Comparison of ENCODE assay signal across 15 cellular contexts in genomic region chr4:101244349-101244748, GRCh38.
DNase-seq lines count a peak whose midpoint lies in the region; ATAC-seq and TF ChIP-seq lines count a peak whose summit lies in the region.
"Had no signal": no experiment of that assay in that cellular context is flagged by ENCODE, and none has a peak within 500 bp of the region (broad histone marks: within the 10 kb centered on the region; RNA-seq: fewer than 3 reads in every experiment).

No MANE protein-coding gene starts in this region.

- no CpG with 5 or more reads among the region's 5 CpGs for WGBS in mesendoderm (ENCODE audit: extremely low coverage, insufficient coverage, low lambda C conversion rate)
- 95% methylated on average over 5 of the region's 5 CpGs for WGBS in right lobe of liver (ENCODE audit: insufficient coverage, low coverage, low lambda C conversion rate, missing lambda C conversion rate)

- intact Hi-C loops in right lobe of liver (cut with DNase I): no loop called here

- no peak overlapping the region for H3K4ac ChIP-seq in mesendoderm (ENCODE audit: low read depth, low read length)

- peaks cover 5% of the 10 kb centered on the region for H3K79me2 ChIP-seq in mesendoderm (ENCODE audit: control insufficient read depth, insufficient read depth, low read length)

- no peaks in the 10 kb centered on the region for H3K9me3 ChIP-seq in right lobe of liver
- H3K9me3 ChIP-seq: A549, HAP-1 had no signal

- H3K18ac ChIP-seq in mesendoderm (ENCODE audit: low read length): no peak overlapping the region

- no peak overlapping the region for H2BK15ac ChIP-seq in mesendoderm (replicated peaks; ENCODE audit: low read depth)

- H4K8ac ChIP-seq in mesendoderm (ENCODE audit: low read depth, low read length): no peak overlapping the region

- H3K27ac ChIP-seq in VCaP (peak overlapping the region; percentile 71; the same call in 1 of the 2 replicates), mesendoderm (ENCODE audit: low read depth, low read length) (no peak overlapping the region), right lobe of liver (no peak overlapping the region)
- H3K27ac ChIP-seq: A549 had no signal

- no peak for ATAC-seq in HG02973 (IDR thresholded peaks at IDR 0.05; ENCODE audit: unreplicated experiment)
- ATAC-seq in right lobe of liver: no peak
- ATAC-seq: A549, GM12878 had no signal

- H3K79me1 ChIP-seq in mesendoderm (ENCODE audit: low read length): peaks cover 5% of the 10 kb centered on the region

- H3K23ac ChIP-seq in mesendoderm (ENCODE audit: low read length): no peak overlapping the region

- H3K36me3 ChIP-seq in H7 (replicated peaks; ENCODE audit: control insufficient read depth, insufficient read depth, low read length): no peaks in the 10 kb centered on the region
- no peaks in the 10 kb centered on the region for H3K36me3 ChIP-seq in mesendoderm (ENCODE audit: control insufficient read depth, insufficient read depth, low read length)
- no peaks in the 10 kb centered on the region for H3K36me3 ChIP-seq in right lobe of liver
- H3K36me3 ChIP-seq: HAP-1 had no signal

- DNase-seq in H7 (peak; percentile 6), NCI-H2081 treated with DMSO at 0.1 percent for 48 hours (lab: John Stamatoyannopoulos, UW) (peak; percentile 15), mesendoderm (peak; percentile 64), NCI-H2227 treated with DMSO at 0.1 percent for 48 hours (lab: John Stamatoyannopoulos, UW) (no peak), right lobe of liver (no peak)
- DNase-seq: AML-193; CD4-positive, alpha-beta memory T cell; DMS53; DND-41; EL had no signal

- no peak for TF ChIP-seq CTCF in VCaP (conservative IDR thresholded peaks at IDR 0.05)
- no peak for TF ChIP-seq CTCF in right lobe of liver (IDR thresholded peaks at IDR 0.05)

- H2AK5ac ChIP-seq in mesendoderm (ENCODE audit: low read length): no peak overlapping the region

- no peak overlapping the region for H3K4me3 ChIP-seq in H7 (ENCODE audit: insufficient read depth, low read depth, low read length)
- H3K4me3 ChIP-seq in mesendoderm (ENCODE audit: low read length): no peak overlapping the region
- H3K4me3 ChIP-seq in right lobe of liver: no peak overlapping the region
- H3K4me3 ChIP-seq: A549, GM12878, HAP-1 had no signal

- no peak for TF ChIP-seq POLR2A in right lobe of liver (IDR thresholded peaks at IDR 0.05)

- no peak overlapping the region for H2BK120ac ChIP-seq in mesendoderm (ENCODE audit: low read depth, low read length)

- H3K9ac ChIP-seq in mesendoderm (ENCODE audit: low read length): no peak overlapping the region

- H3K4me1 ChIP-seq in mesendoderm (ENCODE audit: control insufficient read depth, low read depth, low read length): no peaks in the 10 kb centered on the region
- H3K4me1 ChIP-seq in right lobe of liver: no peaks in the 10 kb centered on the region

- no peak overlapping the region for H3K56ac ChIP-seq in mesendoderm (ENCODE audit: low read length)

- no peak overlapping the region for H3K4me2 ChIP-seq in mesendoderm (ENCODE audit: low read length)
- H3K4me2 ChIP-seq: A549 had no signal

- no peaks in the 10 kb centered on the region for H3K27me3 ChIP-seq in H7 (ENCODE audit: control insufficient read depth, insufficient read depth, low read length)
- H3K27me3 ChIP-seq in mesendoderm (ENCODE audit: insufficient read depth, low read length, poor library complexity): no peaks in the 10 kb centered on the region
- H3K27me3 ChIP-seq in right lobe of liver: no peaks in the 10 kb centered on the region

- no peak overlapping the region for H4K5ac ChIP-seq in mesendoderm (ENCODE audit: low read length)

- H2BK5ac ChIP-seq in mesendoderm (ENCODE audit: low read length): no peak overlapping the region

Comparison
In these comparisons a context has a peak if more than half of its experiments do, and no peak if none do; other contexts are left out.
1. DNase-seq: peak in H7 (single experiment), NCI-H2081 treated with DMSO at 0.1 percent for 48 hours (single experiment) and mesendoderm (single experiment); none in NCI-H2227 treated with DMSO at 0.1 percent for 48 hours (single experiment) and right lobe of liver (0 of 3).